ENCODE assay signal across 14 cellular contexts in genomic region chr5:80189701-80190100, GRCh38.
DNase-seq lines count a peak whose midpoint lies in the region; ATAC-seq and TF ChIP-seq lines count a peak whose summit lies in the region.
"Had no signal": no experiment of that assay in that cellular context is flagged by ENCODE, and none has a peak within 500 bp of the region (broad histone marks: within the 10 kb centered on the region; RNA-seq: fewer than 3 reads in every experiment).

No MANE protein-coding gene starts in this region.

- no peaks in the 10 kb centered on the region for H3K27me3 Mint-ChIP-seq in Caco-2 (ENCODE audit: insufficient read depth, unreplicated experiment)
- H3K27me3 Mint-ChIP-seq in central memory CD8-positive, alpha-beta T cell = no peaks in the 10 kb centered on the region

- no peak overlapping the region for H3K4me3 Mint-ChIP-seq in Caco-2 (ENCODE audit: unreplicated experiment)
- peak overlapping the region; percentile 78 for H3K4me3 Mint-ChIP-seq in central memory CD8-positive, alpha-beta T cell
- peak overlapping the region; percentile 70 for H3K4me3 Mint-ChIP-seq in stimulated activated effector memory CD8-positive, alpha-beta T cell treated with anti-CD3 and anti-CD28 coated beads, Interleukin-12 subunit alpha, Interleukin-12 subunit beta, amount 100 ng/mL, for 72 hours

- POLR2A ChIA-PET in Caco-2 (lab: Charles Lee) = no interaction called here

- CTCF ChIA-PET in Caco-2 (lab: Charles Lee) = no interaction called here

- no peak for DNase-seq in Caco-2
- no peak for DNase-seq in MG63
- DNase-seq in central memory CD8-positive, alpha-beta T cell (ENCODE audit: low spot score in 2 of 2) = no peak
- DNase-seq in stimulated activated effector memory CD8-positive, alpha-beta T cell treated with anti-CD3 and anti-CD28 coated beads, Interleukin-12 subunit alpha, Interleukin-12 subunit beta, amount 100 ng/mL, for 72 hours (ENCODE audit: low spot score in 2 of 2) = no peak
- DNase-seq in hypothalamus (lab: John Stamatoyannopoulos, UW) = no peak
- no peak for DNase-seq in Peyer's patch
- DNase-seq in NCI-H774 (lab: John Stamatoyannopoulos, UW) = no peak
- DNase-seq: activated CD4-positive, alpha-beta T cell treated with anti-CD3 and anti-CD28 coated beads for 1 hour; cortex of kidney; GF-D8; midbrain; NCI-H1092; NCI-H2227 treated with DMSO at 0.1 percent for 48 hours; OCI-M1 had no signal

- H3K27ac Mint-ChIP-seq in Caco-2 (ENCODE audit: unreplicated experiment) = peak overlapping the region; percentile 80
- H3K27ac Mint-ChIP-seq in central memory CD8-positive, alpha-beta T cell (ENCODE audit: low read depth) = peak overlapping the region; percentile 82
- H3K27ac Mint-ChIP-seq in stimulated activated effector memory CD8-positive, alpha-beta T cell treated with anti-CD3 and anti-CD28 coated beads, Interleukin-12 subunit alpha, Interleukin-12 subunit beta, amount 100 ng/mL, for 72 hours = peak overlapping the region; percentile 89

- H3K4me1 Mint-ChIP-seq in Caco-2 (ENCODE audit: low read depth, unreplicated experiment) = peaks cover 59% of the 10 kb centered on the region
- peaks cover 74% of the 10 kb centered on the region for H3K4me1 Mint-ChIP-seq in central memory CD8-positive, alpha-beta T cell
- H3K4me1 Mint-ChIP-seq in stimulated activated effector memory CD8-positive, alpha-beta T cell treated with anti-CD3 and anti-CD28 coated beads, Interleukin-12 subunit alpha, Interleukin-12 subunit beta, amount 100 ng/mL, for 72 hours = peaks cover 88% of the 10 kb centered on the region

- no peak for ATAC-seq in central memory CD8-positive, alpha-beta T cell (replicated peaks; ENCODE audit: extremely low read depth, poor library complexity, severe bottlenecking)
- ATAC-seq in stimulated activated effector memory CD8-positive, alpha-beta T cell treated with anti-CD3 and anti-CD28 coated beads, Interleukin-12 subunit alpha, Interleukin-12 subunit beta, amount 100 ng/mL, for 72 hours = no peak

- no peaks in the 10 kb centered on the region for H3K9me3 Mint-ChIP-seq in Caco-2 (ENCODE audit: unreplicated experiment)
- no peaks in the 10 kb centered on the region for H3K9me3 Mint-ChIP-seq in central memory CD8-positive, alpha-beta T cell
- H3K9me3 Mint-ChIP-seq in stimulated activated effector memory CD8-positive, alpha-beta T cell treated with anti-CD3 and anti-CD28 coated beads, Interleukin-12 subunit alpha, Interleukin-12 subunit beta, amount 100 ng/mL, for 72 hours = no peaks in the 10 kb centered on the region

- no peak overlapping the region for H3K4me3 ChIP-seq in Caco-2 (ENCODE audit: low read depth, low read length)
- H3K4me3 ChIP-seq in MG63 = peak overlapping the region; percentile 36
- no peak overlapping the region for H3K4me3 ChIP-seq in Peyer's patch

- H3K36me3 ChIP-seq in Caco-2 (ENCODE audit: control insufficient read depth, insufficient read depth, low read length) (peaks cover 2% of the 10 kb centered on the region; the same call in 1 of the 2 replicates), MG63 (no peaks in the 10 kb centered on the region), Peyer's patch (no peaks in the 10 kb centered on the region)

- peaks cover 92% of the 10 kb centered on the region for H3K36me3 Mint-ChIP-seq in Caco-2 (ENCODE audit: insufficient read depth, unreplicated experiment)
- H3K36me3 Mint-ChIP-seq in central memory CD8-positive, alpha-beta T cell (ENCODE audit: insufficient read depth) = peaks cover 7% of the 10 kb centered on the region
- peaks cover 5% of the 10 kb centered on the region for H3K36me3 Mint-ChIP-seq in stimulated activated effector memory CD8-positive, alpha-beta T cell treated with anti-CD3 and anti-CD28 coated beads, Interleukin-12 subunit alpha, Interleukin-12 subunit beta, amount 100 ng/mL, for 72 hours

- no peaks in the 10 kb centered on the region for H3K27me3 ChIP-seq in Caco-2 (replicated peaks; ENCODE audit: control insufficient read depth, insufficient read depth, low read length)
- no peaks in the 10 kb centered on the region for H3K27me3 ChIP-seq in MG63
- no peaks in the 10 kb centered on the region for H3K27me3 ChIP-seq in Peyer's patch

- H3K4me1 ChIP-seq in Caco-2 = peaks cover 77% of the 10 kb centered on the region
- peaks cover 0 to 55% (median 2%) of the 10 kb centered on the region in 4 donors for H3K4me1 ChIP-seq in Peyer's patch

- intact Hi-C loops in Caco-2 (cut with micrococcal nuclease; ENCODE audit: unreplicated experiment) = no loop called here

- TF ChIP-seq CTCF in Caco-2 (IDR thresholded peaks at IDR 0.05; ENCODE audit: insufficient read depth in 1 of 2, low read depth in 1 of 2, low read length in 1 of 2, severe bottlenecking in 1 of 2, unreplicated experiment in 1 of 2) = no peak
- no peak for TF ChIP-seq CTCF in Peyer's patch (IDR thresholded peaks at IDR 0.05)

- BruUV-seq in Caco-2 (replicated peaks; lab: Mats Ljungman, UMichigan) = no TSS peak

- peak overlapping the region in 2 of 4 donors; percentile 35 to 76 for H3K27ac ChIP-seq in Peyer's patch

- no peaks in the 10 kb centered on the region for H3K9me3 ChIP-seq in Caco-2
- no peaks in the 10 kb centered on the region for H3K9me3 ChIP-seq in MG63
- no peaks in the 10 kb centered on the region for H3K9me3 ChIP-seq in Peyer's patch

- no peak for TF ChIP-seq POLR2A in Peyer's patch (IDR thresholded peaks at IDR 0.05)
